Comparison of ENCODE assay signal across 9 cellular contexts in genomic region chr11:117045956-117046355, GRCh38. TPM values are rescaled to one million over a fixed set of nuclear protein-coding genes. Genes with fewer than 3 reads are reported as not detected.
A peak's percentile ranks its signal among the peaks of the same experiment; 100 is the strongest.
DNase-seq lines count a peak whose midpoint lies in the region; ATAC-seq and TF ChIP-seq lines count a peak whose summit lies in the region.
"Had no signal": no experiment of that assay in that cellular context is flagged by ENCODE, and none has a peak within 500 bp of the region (broad histone marks: within the 10 kb centered on the region; RNA-seq: fewer than 3 reads in every experiment).

No MANE protein-coding gene starts in this region.

- H3K4me3 ChIP-seq in cardiac fibroblast (replicated peaks in 1 of 2; ENCODE audit: low read depth in 2 of 2, low read length in 2 of 2) = no peak overlapping the region
- no peak overlapping the region for H3K4me3 ChIP-seq in Caco-2 (ENCODE audit: low read depth, low read length)

- no peaks in the 10 kb centered on the region for H3K9me3 ChIP-seq in Caco-2

- H3K27me3 Mint-ChIP-seq in activated T-cell treated with anti-CD3 and anti-CD28 coated beads, Interleukin-2, amount 50 U/mL, for 72 hours (ENCODE audit: low read depth) = no peaks in the 10 kb centered on the region
- no peaks in the 10 kb centered on the region for H3K27me3 Mint-ChIP-seq in activated T-cell treated with anti-CD3 and anti-CD28 coated beads, Interleukin-2, amount 50 U/mL, for 24 hours
- no peaks in the 10 kb centered on the region for H3K27me3 Mint-ChIP-seq in Caco-2 (ENCODE audit: insufficient read depth, unreplicated experiment)

- no TSS peak for BruUV-seq in Caco-2 (replicated peaks; lab: Mats Ljungman, UMichigan)

- peaks cover 0 to 1% of the 10 kb centered on the region in 2 donors for H3K36me3 Mint-ChIP-seq in activated T-cell treated with anti-CD3 and anti-CD28 coated beads, Interleukin-2, amount 50 U/mL, for 72 hours (ENCODE audit: insufficient read depth in 2 of 2)
- peaks cover 25% of the 10 kb centered on the region for H3K36me3 Mint-ChIP-seq in activated T-cell treated with anti-CD3 and anti-CD28 coated beads, Interleukin-2, amount 50 U/mL, for 24 hours (ENCODE audit: low read depth)
- peaks cover 6% of the 10 kb centered on the region for H3K36me3 Mint-ChIP-seq in Caco-2 (ENCODE audit: insufficient read depth, unreplicated experiment)

- H3K27ac Mint-ChIP-seq in activated T-cell treated with anti-CD3 and anti-CD28 coated beads, Interleukin-2, amount 50 U/mL, for 72 hours = peak overlapping the region; percentile 47
- no peak overlapping the region for H3K27ac Mint-ChIP-seq in activated T-cell treated with anti-CD3 and anti-CD28 coated beads, Interleukin-2, amount 50 U/mL, for 24 hours
- H3K27ac Mint-ChIP-seq in Caco-2 (ENCODE audit: unreplicated experiment) = no peak overlapping the region

- TF ChIP-seq CTCF in cardiac fibroblast (IDR thresholded peaks at IDR 0.05; ENCODE audit: low read depth, low read length) (no peak), GM10248 (IDR thresholded peaks at IDR 0.05; ENCODE audit: control extremely low read depth, extremely low read depth, low read depth, missing control alignments) (no peak), Caco-2 (IDR thresholded peaks at IDR 0.05; ENCODE audit: insufficient read depth in 1 of 2, low read depth in 1 of 2, low read length in 1 of 2, severe bottlenecking in 1 of 2, unreplicated experiment in 1 of 2) (no peak)

- H3K27me3 ChIP-seq in Caco-2 (replicated peaks; ENCODE audit: control insufficient read depth, insufficient read depth, low read length) = no peaks in the 10 kb centered on the region

- H3K4me1 Mint-ChIP-seq in activated T-cell treated with anti-CD3 and anti-CD28 coated beads, Interleukin-2, amount 50 U/mL, for 72 hours (ENCODE audit: low read depth) = peaks cover 46% of the 10 kb centered on the region
- H3K4me1 Mint-ChIP-seq in activated T-cell treated with anti-CD3 and anti-CD28 coated beads, Interleukin-2, amount 50 U/mL, for 24 hours (ENCODE audit: low read depth) = peaks cover 55% of the 10 kb centered on the region
- peaks cover 12% of the 10 kb centered on the region for H3K4me1 Mint-ChIP-seq in Caco-2 (ENCODE audit: low read depth, unreplicated experiment)

- no peaks in the 10 kb centered on the region for H3K9me3 Mint-ChIP-seq in activated T-cell treated with anti-CD3 and anti-CD28 coated beads, Interleukin-2, amount 50 U/mL, for 72 hours
- no peaks in the 10 kb centered on the region for H3K9me3 Mint-ChIP-seq in activated T-cell treated with anti-CD3 and anti-CD28 coated beads, Interleukin-2, amount 50 U/mL, for 24 hours
- H3K9me3 Mint-ChIP-seq in Caco-2 (ENCODE audit: unreplicated experiment) = no peaks in the 10 kb centered on the region

- no peak for ATAC-seq in activated T-cell treated with anti-CD3 and anti-CD28 coated beads, Interleukin-2, amount 50 U/mL, for 72 hours (replicated peaks in 1 of 2)
- ATAC-seq in left colon = peak; percentile 22

- H3K4me1 ChIP-seq in Caco-2 = no peaks in the 10 kb centered on the region

- H3K27ac ChIP-seq in temporal lobe (ENCODE audit: low read depth, low read length) = peak overlapping the region; percentile 89

- intact Hi-C loops in left colon (cut with DNase I, micrococcal nuclease) (no loop called here), Caco-2 (cut with micrococcal nuclease; ENCODE audit: unreplicated experiment) (no loop called here)

- POLR2A ChIA-PET in GM10248 (lab: Yijun Ruan, JAX) (no interaction called here), Caco-2 (lab: Charles Lee) (interaction anchor here (0.6 kb wide), 2 partner anchors 18 to 182 kb away, joined by 6 to 8 read pairs; no protein-coding TSS in a partner anchor)

- CTCF ChIA-PET in GM10248 (lab: Yijun Ruan, JAX) (interaction anchor here (1.1 to 1.5 kb wide), 2 partner anchors 19 to 28 kb away, joined by 3 read pairs; no protein-coding TSS in a partner anchor), Caco-2 (lab: Charles Lee) (no interaction called here)

- DNase-seq in activated T-cell treated with anti-CD3 and anti-CD28 coated beads, Interleukin-2, amount 50 U/mL, for 72 hours = no peak
- DNase-seq in activated T-cell treated with anti-CD3 and anti-CD28 coated beads, Interleukin-2, amount 50 U/mL, for 24 hours = no peak
- DNase-seq in cardiac fibroblast (ENCODE audit: low read depth in 2 of 2) = peak; percentile 80 to 81
- no peak for DNase-seq in left colon
- no peak for DNase-seq in GM10248 (ENCODE audit: extremely low spot score)
- DNase-seq in Caco-2 = no peak
- no peak for DNase-seq in NCI-H2171 treated with DMSO at 0.1 percent for 48 hours (lab: John Stamatoyannopoulos, UW)
- DNase-seq: SW 1271 had no signal

- no peak overlapping the region for H3K4me3 Mint-ChIP-seq in activated T-cell treated with anti-CD3 and anti-CD28 coated beads, Interleukin-2, amount 50 U/mL, for 72 hours
- H3K4me3 Mint-ChIP-seq in activated T-cell treated with anti-CD3 and anti-CD28 coated beads, Interleukin-2, amount 50 U/mL, for 24 hours = no peak overlapping the region
- no peak overlapping the region for H3K4me3 Mint-ChIP-seq in Caco-2 (ENCODE audit: unreplicated experiment)

- H3K36me3 ChIP-seq in Caco-2 (ENCODE audit: control insufficient read depth, insufficient read depth, low read length) = no peaks in the 10 kb centered on the region

RNA-seq across cellular contexts. Expression of gene SIK3, which starts 52.3 kb away (rescaled TPM):
- 10 to 100 TPM; 21.4 to 26.3 TPM for total RNA-seq in activated T-cell treated with anti-CD3 and anti-CD28 coated beads, Interleukin-2, amount 50 U/mL, for 72 hours
- total RNA-seq in left colon (10 to 100 TPM; 35.3 to 39.0 TPM), temporal lobe (21.6 TPM), Caco-2 (2022) (65.7 and 69.4 TPM in 2 replicates)

Comparison
In these comparisons a context has a peak if more than half of its experiments do, and no peak if none do; other contexts are left out.
1. DNase-seq: peak in cardiac fibroblast (2 of 2); none in activated T-cell treated with anti-CD3 and anti-CD28 coated beads, Interleukin-2, amount 50 U/mL, for 72 hours (0 of 2), activated T-cell treated with anti-CD3 and anti-CD28 coated beads, Interleukin-2, amount 50 U/mL, for 24 hours (single experiment), left colon (0 of 2), GM10248 (single experiment), Caco-2 (0 of 2) and NCI-H2171 treated with DMSO at 0.1 percent for 48 hours (single experiment).